Comparison of ENCODE assay signal across 1 cellular context in the genomic region with DNA sequence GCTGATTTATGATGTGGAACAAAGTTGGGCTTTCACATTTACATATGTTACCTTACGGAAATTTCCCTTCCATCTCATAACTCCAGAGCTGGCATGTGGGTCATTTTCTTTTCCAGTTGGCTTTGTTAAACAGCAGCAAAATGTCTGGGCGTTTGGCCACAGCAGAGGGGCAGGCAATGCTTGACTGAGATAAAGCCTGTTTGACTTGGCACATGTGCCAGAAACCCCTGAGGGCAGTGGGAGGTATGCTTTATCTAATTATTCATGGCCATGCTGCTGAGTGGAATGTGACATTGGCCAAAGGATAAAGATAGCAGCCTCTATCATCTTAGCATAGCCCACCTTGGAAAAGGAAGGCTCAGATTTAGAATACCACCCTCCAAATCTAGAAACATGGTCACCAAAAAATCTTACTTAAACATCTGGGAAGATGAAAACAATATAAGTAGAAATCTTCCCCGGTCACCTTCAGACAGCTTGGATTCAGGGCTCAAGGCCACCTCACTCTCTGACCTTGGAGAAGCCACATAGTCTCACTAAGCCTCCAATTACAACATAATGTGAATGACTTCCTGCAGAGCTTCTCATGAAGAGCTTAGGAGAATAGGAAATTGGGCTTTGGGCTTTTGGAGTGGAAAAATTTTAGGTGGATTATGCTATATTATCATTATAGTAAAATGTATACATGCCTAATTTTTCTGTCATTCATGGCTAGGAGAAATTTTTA.
TF ChIP-seq lines count a peak whose summit lies in the region.

No MANE protein-coding gene starts in this region.

TF ChIP-seq in HEK293, 187 proteins besides CTCF, POLR2A, EP300 and RAD21 (continued from another document):
- TF ChIP-seq, protein P1, sequence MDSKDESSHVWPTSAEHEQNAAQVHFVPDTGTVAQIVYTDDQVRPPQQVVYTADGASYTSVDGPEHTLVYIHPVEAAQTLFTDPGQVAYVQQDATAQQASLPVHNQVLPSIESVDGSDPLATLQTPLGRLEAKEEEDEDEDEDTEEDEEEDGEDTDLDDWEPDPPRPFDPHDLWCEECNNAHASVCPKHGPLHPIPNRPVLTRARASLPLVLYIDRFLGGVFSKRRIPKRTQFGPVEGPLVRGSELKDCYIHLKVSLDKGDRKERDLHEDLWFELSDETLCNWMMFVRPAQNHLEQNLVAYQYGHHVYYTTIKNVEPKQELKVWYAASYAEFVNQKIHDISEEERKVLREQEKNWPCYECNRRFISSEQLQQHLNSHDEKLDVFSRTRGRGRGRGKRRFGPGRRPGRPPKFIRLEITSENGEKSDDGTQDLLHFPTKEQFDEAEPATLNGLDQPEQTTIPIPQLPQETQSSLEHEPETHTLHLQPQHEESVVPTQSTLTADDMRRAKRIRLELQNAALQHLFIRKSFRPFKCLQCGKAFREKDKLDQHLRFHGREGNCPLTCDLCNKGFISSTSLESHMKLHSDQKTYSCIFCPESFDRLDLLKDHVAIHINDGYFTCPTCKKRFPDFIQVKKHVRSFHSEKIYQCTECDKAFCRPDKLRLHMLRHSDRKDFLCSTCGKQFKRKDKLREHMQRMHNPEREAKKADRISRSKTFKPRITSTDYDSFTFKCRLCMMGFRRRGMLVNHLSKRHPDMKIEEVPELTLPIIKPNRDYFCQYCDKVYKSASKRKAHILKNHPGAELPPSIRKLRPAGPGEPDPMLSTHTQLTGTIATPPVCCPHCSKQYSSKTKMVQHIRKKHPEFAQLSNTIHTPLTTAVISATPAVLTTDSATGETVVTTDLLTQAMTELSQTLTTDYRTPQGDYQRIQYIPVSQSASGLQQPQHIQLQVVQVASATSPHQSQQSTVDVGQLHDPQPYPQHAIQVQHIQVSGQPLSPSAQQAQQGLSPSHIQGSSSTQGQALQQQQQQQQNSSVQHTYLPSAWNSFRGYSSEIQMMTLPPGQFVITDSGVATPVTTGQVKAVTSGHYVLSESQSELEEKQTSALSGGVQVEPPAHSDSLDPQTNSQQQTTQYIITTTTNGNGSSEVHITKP (tag by site-specific recombination; IDR thresholded peaks at IDR 0.05) = peak; percentile 8; the same call in 1 of the 2 replicates
